Comparison of ENCODE assay signal across 8 cellular contexts in genomic region chr11:12110714-12111481, GRCh38. TPM values are rescaled to one million over a fixed set of nuclear protein-coding genes. Genes with fewer than 3 reads are reported as not detected.
DNase-seq lines count a peak whose midpoint lies in the region; ATAC-seq and TF ChIP-seq lines count a peak whose summit lies in the region.

No MANE protein-coding gene starts in this region.

- no peaks in the 10 kb centered on the region for H3K9me3 Mint-ChIP-seq in effector memory CD8-positive, alpha-beta T cell
- H3K9me3 Mint-ChIP-seq in type B pancreatic cell = no peaks in the 10 kb centered on the region

- H3K4me3 ChIP-seq in WERI-Rb-1 (ENCODE audit: low read depth, low read length) (peak overlapping the region; percentile 63), mucosa of descending colon (peak overlapping the region; percentile 77)

- no peak overlapping the region for H3K27ac ChIP-seq in WERI-Rb-1

- no peak overlapping the region for H3K27ac Mint-ChIP-seq in effector memory CD8-positive, alpha-beta T cell
- H3K27ac Mint-ChIP-seq in type B pancreatic cell = no peak overlapping the region

- H3K27me3 Mint-ChIP-seq in effector memory CD8-positive, alpha-beta T cell = no peaks in the 10 kb centered on the region
- H3K27me3 Mint-ChIP-seq in type B pancreatic cell = peaks cover 60% of the 10 kb centered on the region

- ATAC-seq in GM19463 (IDR thresholded peaks at IDR 0.05; ENCODE audit: unreplicated experiment) (peak; percentile 15), HG03457 (IDR thresholded peaks at IDR 0.05; ENCODE audit: unreplicated experiment) (peak; percentile 14), mucosa of descending colon (peak; percentile 47)
- peak; percentile 41 for ATAC-seq in effector memory CD8-positive, alpha-beta T cell (replicated peaks)

- DNase-seq in DMS79 (lab: John Stamatoyannopoulos, UW) (peak; percentile 27), WERI-Rb-1 (no peak), mucosa of descending colon (peak; percentile 57 to 70 (median 68)), type B pancreatic cell (ENCODE audit: extremely low spot score, unreplicated experiment) (no peak), NAMALWA (ENCODE audit: low spot score) (no peak)
- DNase-seq in effector memory CD8-positive, alpha-beta T cell = peak in 2 of 3 experiments; percentile 14 to 19

- intact Hi-C loops in mucosa of descending colon (cut with DNase I, micrococcal nuclease) = loop anchor here in 1 of 2 donors (10.0 kb wide), 1 partner anchor 124 kb away; no protein-coding TSS in a partner anchor

- H3K36me3 Mint-ChIP-seq in effector memory CD8-positive, alpha-beta T cell (ENCODE audit: insufficient read depth) = peaks cover 3% of the 10 kb centered on the region
- H3K36me3 Mint-ChIP-seq in type B pancreatic cell = no peaks in the 10 kb centered on the region

- no peaks in the 10 kb centered on the region for H3K27me3 ChIP-seq in WERI-Rb-1 (ENCODE audit: insufficient read depth, low read depth, severe bottlenecking)

- H3K4me3 Mint-ChIP-seq in effector memory CD8-positive, alpha-beta T cell = peak overlapping the region; percentile 79 to 82
- H3K4me3 Mint-ChIP-seq in type B pancreatic cell = peak overlapping the region; percentile 85

- H3K36me3 ChIP-seq in WERI-Rb-1 (no peaks in the 10 kb centered on the region), mucosa of descending colon (ENCODE audit: low read depth) (no peaks in the 10 kb centered on the region)

- peaks cover 7% of the 10 kb centered on the region for H3K4me1 ChIP-seq in mucosa of descending colon (ENCODE audit: low read depth)

- TF ChIP-seq CTCF in WERI-Rb-1 (IDR thresholded peaks at IDR 0.05; ENCODE audit: low read depth, low read length) = no peak
- no peak for TF ChIP-seq CTCF in mucosa of descending colon (IDR thresholded peaks at IDR 0.05)
- no peak for TF ChIP-seq CTCF in type B pancreatic cell (conservative IDR thresholded peaks at IDR 0.05)

- peaks cover 33 to 35% of the 10 kb centered on the region in 2 donors for H3K4me1 Mint-ChIP-seq in effector memory CD8-positive, alpha-beta T cell (ENCODE audit: low read depth in 2 of 2)
- no peaks in the 10 kb centered on the region for H3K4me1 Mint-ChIP-seq in type B pancreatic cell (ENCODE audit: unreplicated experiment)

- H3K9me3 ChIP-seq in WERI-Rb-1 (ENCODE audit: severe bottlenecking) = no peaks in the 10 kb centered on the region
- no peaks in the 10 kb centered on the region for H3K9me3 ChIP-seq in mucosa of descending colon

RNA-seq across cellular contexts. Expression of gene MICAL2, which starts 0.5 kb away (rescaled TPM):
- total RNA-seq in mucosa of descending colon = 100 to 1,000 TPM; 263 to 384 (median 312) TPM
- 35.7 and 38.0 TPM in 2 replicates for total RNA-seq in type B pancreatic cell (ENCODE audit: low replicate concordance)

Comparison
In these comparisons a context has a peak if more than half of its experiments do, and no peak if none do; other contexts are left out.
1. DNase-seq: peak in DMS79 (single experiment), effector memory CD8-positive, alpha-beta T cell (2 of 3) and mucosa of descending colon (3 of 3); none in WERI-Rb-1 (single experiment), type B pancreatic cell (single experiment) and NAMALWA (single experiment).
2. Peak in every context shown above with its lines, with median percentiles within 50 percentile points of each other: ATAC-seq.